Comparison of ENCODE assay signal across 29 cellular contexts in genomic region chr13:29688193-29688592, GRCh38.
"Had no signal": no experiment of that assay in that cellular context is flagged by ENCODE, and none has a peak within 500 bp of the region (broad histone marks: within the 10 kb centered on the region; RNA-seq: fewer than 3 reads in every experiment).

No MANE protein-coding gene starts in this region.

- H3K36me3 ChIP-seq: gastroesophageal sphincter, right lobe of liver, suprapubic skin, transverse colon, upper lobe of right lung, uterus had no signal

- H3K27me3 ChIP-seq: dorsolateral prefrontal cortex, foreskin keratinocyte, gastroesophageal sphincter, right lobe of liver, suprapubic skin, transverse colon, upper lobe of right lung, uterus had no signal

- H3K4me2 ChIP-seq: smooth muscle cell had no signal

- DNase-seq: dorsolateral prefrontal cortex; effector CD4-positive, alpha-beta T cell; endodermal cell; foreskin keratinocyte; hypothalamus; immature natural killer cell; mesenchymal stem cell; mucosa of descending colon; naive B cell; posterior cingulate gyrus; psoas muscle; right lobe of liver; stimulated activated CD4-positive, alpha-beta T cell treated with anti-CD3 and anti-CD28 coated beads, Interleukin-12 subunit alpha, Interleukin-12 subunit beta, amount 100 ng/mL, for 4 hours; stimulated activated CD4-positive, alpha-beta T cell treated with anti-CD3 and anti-CD28 coated beads, Interleukin-1b, Interleukin-23, amount 100 ng/mL, for 48 hours; stimulated activated CD4-positive, alpha-beta T cell treated with anti-CD3 and anti-CD28 coated beads, Interleukin-4, amount 100 ng/mL, for 1 hour; stimulated activated CD8-positive, alpha-beta memory T cell treated with anti-CD3 and anti-CD28 coated beads, Interleukin-4, amount 100 ng/mL, for 48 hours; stimulated activated naive CD4-positive, alpha-beta T cell; stimulated activated naive CD8-positive, alpha-beta T cell treated with anti-CD3 and anti-CD28 coated beads, Interleukin-15, amount 100 ng/mL, for 72 hours; transverse colon; upper lobe of right lung; uterus had no signal

- H3K27ac ChIP-seq: dorsolateral prefrontal cortex, epithelial cell of prostate, foreskin keratinocyte, gastroesophageal sphincter, psoas muscle, right lobe of liver, suprapubic skin, transverse colon, upper lobe of right lung, uterus had no signal

- ATAC-seq: esophagus mucosa; foreskin keratinocyte; gastroesophageal sphincter; mucosa of descending colon; natural killer cell treated with Interleukin-12 subunit alpha and Interleukin-12 subunit beta and Interleukin-15 and Interleukin-18, amount 100 ng/mL, for 72 hours; psoas muscle; right lobe of liver; stimulated activated naive CD8-positive, alpha-beta T cell treated with anti-CD3 and anti-CD28 coated beads, Interleukin-15, amount 100 ng/mL, for 72 hours; upper lobe of right lung had no signal

- H3K4me3 ChIP-seq: dorsolateral prefrontal cortex, gastroesophageal sphincter, mucosa of descending colon, psoas muscle, right lobe of liver, smooth muscle cell, suprapubic skin, transverse colon, upper lobe of right lung, uterus had no signal

- H3K4me1 ChIP-seq: psoas muscle, right lobe of liver, transverse colon, upper lobe of right lung, uterus had no signal

- H3K9me3 ChIP-seq: mucosa of descending colon, psoas muscle, right lobe of liver, suprapubic skin, transverse colon, upper lobe of right lung, uterus had no signal

- FAIRE-seq: colon, keratinocyte had no signal
